Comparison of ENCODE assay signal across 27 cellular contexts in genomic region chr11:41779401-41779960, GRCh38.
"Had no signal": no experiment of that assay in that cellular context is flagged by ENCODE, and none has a peak within 500 bp of the region (broad histone marks: within the 10 kb centered on the region; RNA-seq: fewer than 3 reads in every experiment).

No MANE protein-coding gene starts in this region.

- ATAC-seq: effector memory CD8-positive, alpha-beta T cell; left ventricle myocardium superior; lower lobe of right lung; natural killer cell; psoas muscle; right cardiac atrium; stimulated activated naive B cell treated with anti-CD40 and anti-IgM and Interleukin-4, amounts not matched to agents 10 μg/mL and 1 μg/mL and 100 μg/mL, for 72 hours; upper lobe of right lung had no signal

- DNase-seq: cortex of kidney; effector memory CD8-positive, alpha-beta T cell; erythroblast; esophagus squamous epithelium; foreskin melanocyte; glutamatergic neuron; hypothalamus; immature natural killer cell; islet precursor cell; kidney glomerular epithelial cell; left ventricle myocardium superior; lower lobe of right lung; natural killer cell; occipital lobe; ovary; posterior cingulate gyrus; psoas muscle; right cardiac atrium; sigmoid colon; spleen; stimulated activated naive B cell treated with anti-CD40 and anti-IgM and Interleukin-4, amounts not matched to agents 10 μg/mL and 1 μg/mL and 100 μg/mL, for 72 hours; upper lobe of right lung; uterus had no signal

- H3K27ac ChIP-seq: esophagus squamous epithelium, lower lobe of right lung, ovary, psoas muscle, sigmoid colon, spleen, thoracic aorta, tibial nerve, upper lobe of right lung, uterus had no signal

- H3K27ac Mint-ChIP-seq: effector memory CD8-positive, alpha-beta T cell; immature natural killer cell; natural killer cell; stimulated activated naive B cell treated with anti-CD40 and anti-IgM and Interleukin-4, amounts not matched to agents 10 μg/mL and 1 μg/mL and 100 μg/mL, for 72 hours; stimulated activated naive CD8-positive, alpha-beta T cell treated with anti-CD3 and anti-CD28 coated beads, Interleukin-15, Interleukin-2, amounts not matched to agents 100 ng/mL and 50 ng/mL, for 24 hours had no signal

- FAIRE-seq: endometrium had no signal

- H3K27me3 ChIP-seq: esophagus squamous epithelium, ovary, sigmoid colon, spleen, tibial nerve, upper lobe of right lung, uterus had no signal

- H3K36me3 ChIP-seq: esophagus squamous epithelium, lower lobe of right lung, ovary, sigmoid colon, spleen, thoracic aorta, tibial nerve, upper lobe of right lung, uterus had no signal

- H3K4me3 ChIP-seq: esophagus squamous epithelium, lower lobe of right lung, ovary, psoas muscle, sigmoid colon, spleen, thoracic aorta, tibial nerve, upper lobe of right lung, uterus had no signal

- H3K27me3 Mint-ChIP-seq: effector memory CD8-positive, alpha-beta T cell; stimulated activated naive B cell treated with anti-CD40 and anti-IgM and Interleukin-4, amounts not matched to agents 10 μg/mL and 1 μg/mL and 100 μg/mL, for 72 hours; stimulated activated naive CD8-positive, alpha-beta T cell treated with anti-CD3 and anti-CD28 coated beads, Interleukin-15, Interleukin-2, amounts not matched to agents 100 ng/mL and 50 ng/mL, for 24 hours had no signal

- H3K4me1 ChIP-seq: esophagus squamous epithelium, lower lobe of right lung, psoas muscle, sigmoid colon, spleen, tibial nerve, upper lobe of right lung, uterus had no signal

- H3K9me3 ChIP-seq: esophagus squamous epithelium, lower lobe of right lung, ovary, psoas muscle, sigmoid colon, upper lobe of right lung, uterus had no signal

- H3K4me1 Mint-ChIP-seq: immature natural killer cell; natural killer cell; stimulated activated naive B cell treated with anti-CD40 and anti-IgM and Interleukin-4, amounts not matched to agents 10 μg/mL and 1 μg/mL and 100 μg/mL, for 72 hours had no signal

- H3K36me3 Mint-ChIP-seq: stimulated activated naive B cell treated with anti-CD40 and anti-IgM and Interleukin-4, amounts not matched to agents 10 μg/mL and 1 μg/mL and 100 μg/mL, for 72 hours had no signal

- H3K4me3 Mint-ChIP-seq: effector memory CD8-positive, alpha-beta T cell; immature natural killer cell; natural killer cell; stimulated activated naive B cell treated with anti-CD40 and anti-IgM and Interleukin-4, amounts not matched to agents 10 μg/mL and 1 μg/mL and 100 μg/mL, for 72 hours; stimulated activated naive CD8-positive, alpha-beta T cell treated with anti-CD3 and anti-CD28 coated beads, Interleukin-15, Interleukin-2, amounts not matched to agents 100 ng/mL and 50 ng/mL, for 24 hours had no signal
